1 cellular context compared by ENCODE assay signal in the genomic region with DNA sequence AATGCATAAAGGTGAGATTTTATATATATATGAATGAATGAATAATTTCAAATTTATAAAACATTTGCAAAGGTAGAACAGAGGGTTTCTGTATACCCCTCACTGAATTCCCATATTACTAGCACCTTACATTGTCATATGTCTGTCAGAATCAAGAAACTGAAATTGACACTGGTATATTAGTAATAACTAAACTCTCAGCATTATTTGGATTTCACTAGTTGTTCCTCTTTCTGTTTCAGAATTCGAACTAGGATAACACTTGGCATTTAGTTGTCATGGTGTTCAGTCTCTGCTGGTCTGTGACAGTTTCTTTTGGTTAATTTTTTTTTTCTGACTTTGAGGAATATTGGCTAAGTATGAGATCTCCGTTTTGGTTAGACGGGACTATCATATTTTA.
TF ChIP-seq lines count a peak whose summit lies in the region.

No MANE protein-coding gene starts in this region.

TF ChIP-seq in GM23338, 12 proteins besides CTCF, POLR2A, EP300 and RAD21 (continued from another document):
- TF ChIP-seq, protein P1, sequence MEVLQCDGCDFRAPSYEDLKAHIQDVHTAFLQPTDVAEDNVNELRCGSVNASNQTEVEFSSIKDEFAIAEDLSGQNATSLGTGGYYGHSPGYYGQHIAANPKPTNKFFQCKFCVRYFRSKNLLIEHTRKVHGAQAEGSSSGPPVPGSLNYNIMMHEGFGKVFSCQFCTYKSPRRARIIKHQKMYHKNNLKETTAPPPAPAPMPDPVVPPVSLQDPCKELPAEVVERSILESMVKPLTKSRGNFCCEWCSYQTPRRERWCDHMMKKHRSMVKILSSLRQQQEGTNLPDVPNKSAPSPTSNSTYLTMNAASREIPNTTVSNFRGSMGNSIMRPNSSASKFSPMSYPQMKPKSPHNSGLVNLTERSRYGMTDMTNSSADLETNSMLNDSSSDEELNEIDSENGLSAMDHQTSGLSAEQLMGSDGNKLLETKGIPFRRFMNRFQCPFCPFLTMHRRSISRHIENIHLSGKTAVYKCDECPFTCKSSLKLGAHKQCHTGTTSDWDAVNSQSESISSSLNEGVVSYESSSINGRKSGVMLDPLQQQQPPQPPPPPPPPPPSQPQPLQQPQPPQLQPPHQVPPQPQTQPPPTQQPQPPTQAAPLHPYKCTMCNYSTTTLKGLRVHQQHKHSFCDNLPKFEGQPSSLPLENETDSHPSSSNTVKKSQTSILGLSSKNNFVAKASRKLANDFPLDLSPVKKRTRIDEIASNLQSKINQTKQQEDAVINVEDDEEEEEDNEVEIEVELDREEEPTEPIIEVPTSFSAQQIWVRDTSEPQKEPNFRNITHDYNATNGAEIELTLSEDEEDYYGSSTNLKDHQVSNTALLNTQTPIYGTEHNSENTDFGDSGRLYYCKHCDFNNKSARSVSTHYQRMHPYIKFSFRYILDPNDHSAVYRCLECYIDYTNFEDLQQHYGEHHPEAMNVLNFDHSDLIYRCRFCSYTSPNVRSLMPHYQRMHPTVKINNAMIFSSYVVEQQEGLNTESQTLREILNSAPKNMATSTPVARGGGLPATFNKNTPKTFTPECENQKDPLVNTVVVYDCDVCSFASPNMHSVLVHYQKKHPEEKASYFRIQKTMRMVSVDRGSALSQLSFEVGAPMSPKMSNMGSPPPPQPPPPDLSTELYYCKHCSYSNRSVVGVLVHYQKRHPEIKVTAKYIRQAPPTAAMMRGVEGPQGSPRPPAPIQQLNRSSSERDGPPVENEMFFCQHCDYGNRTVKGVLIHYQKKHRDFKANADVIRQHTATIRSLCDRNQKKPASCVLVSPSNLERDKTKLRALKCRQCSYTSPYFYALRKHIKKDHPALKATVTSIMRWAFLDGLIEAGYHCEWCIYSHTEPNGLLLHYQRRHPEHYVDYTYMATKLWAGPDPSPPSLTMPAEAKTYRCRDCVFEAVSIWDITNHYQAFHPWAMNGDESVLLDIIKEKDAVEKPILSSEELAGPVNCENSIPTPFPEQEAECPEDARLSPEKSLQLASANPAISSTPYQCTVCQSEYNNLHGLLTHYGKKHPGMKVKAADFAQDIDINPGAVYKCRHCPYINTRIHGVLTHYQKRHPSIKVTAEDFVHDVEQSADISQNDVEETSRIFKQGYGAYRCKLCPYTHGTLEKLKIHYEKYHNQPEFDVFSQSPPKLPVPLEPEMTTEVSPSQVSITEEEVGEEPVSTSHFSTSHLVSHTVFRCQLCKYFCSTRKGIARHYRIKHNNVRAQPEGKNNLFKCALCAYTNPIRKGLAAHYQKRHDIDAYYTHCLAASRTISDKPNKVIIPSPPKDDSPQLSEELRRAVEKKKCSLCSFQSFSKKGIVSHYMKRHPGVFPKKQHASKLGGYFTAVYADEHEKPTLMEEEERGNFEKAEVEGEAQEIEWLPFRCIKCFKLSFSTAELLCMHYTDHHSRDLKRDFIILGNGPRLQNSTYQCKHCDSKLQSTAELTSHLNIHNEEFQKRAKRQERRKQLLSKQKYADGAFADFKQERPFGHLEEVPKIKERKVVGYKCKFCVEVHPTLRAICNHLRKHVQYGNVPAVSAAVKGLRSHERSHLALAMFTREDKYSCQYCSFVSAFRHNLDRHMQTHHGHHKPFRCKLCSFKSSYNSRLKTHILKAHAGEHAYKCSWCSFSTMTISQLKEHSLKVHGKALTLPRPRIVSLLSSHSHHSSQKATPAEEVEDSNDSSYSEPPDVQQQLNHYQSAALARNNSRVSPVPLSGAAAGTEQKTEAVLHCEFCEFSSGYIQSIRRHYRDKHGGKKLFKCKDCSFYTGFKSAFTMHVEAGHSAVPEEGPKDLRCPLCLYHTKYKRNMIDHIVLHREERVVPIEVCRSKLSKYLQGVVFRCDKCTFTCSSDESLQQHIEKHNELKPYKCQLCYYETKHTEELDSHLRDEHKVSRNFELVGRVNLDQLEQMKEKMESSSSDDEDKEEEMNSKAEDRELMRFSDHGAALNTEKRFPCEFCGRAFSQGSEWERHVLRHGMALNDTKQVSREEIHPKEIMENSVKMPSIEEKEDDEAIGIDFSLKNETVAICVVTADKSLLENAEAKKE (CRISPR knock-in tag; IDR thresholded peaks at IDR 0.05), result no peak
- TF ChIP-seq ZNF331 (CRISPR knock-in tag; IDR thresholded peaks at IDR 0.05; ENCODE audit: low read depth), result no peak
- no peak for TF ChIP-seq EZH2phosphoT487 (IDR thresholded peaks at IDR 0.05; ENCODE audit: unreplicated experiment)
- TF ChIP-seq, protein P2, sequence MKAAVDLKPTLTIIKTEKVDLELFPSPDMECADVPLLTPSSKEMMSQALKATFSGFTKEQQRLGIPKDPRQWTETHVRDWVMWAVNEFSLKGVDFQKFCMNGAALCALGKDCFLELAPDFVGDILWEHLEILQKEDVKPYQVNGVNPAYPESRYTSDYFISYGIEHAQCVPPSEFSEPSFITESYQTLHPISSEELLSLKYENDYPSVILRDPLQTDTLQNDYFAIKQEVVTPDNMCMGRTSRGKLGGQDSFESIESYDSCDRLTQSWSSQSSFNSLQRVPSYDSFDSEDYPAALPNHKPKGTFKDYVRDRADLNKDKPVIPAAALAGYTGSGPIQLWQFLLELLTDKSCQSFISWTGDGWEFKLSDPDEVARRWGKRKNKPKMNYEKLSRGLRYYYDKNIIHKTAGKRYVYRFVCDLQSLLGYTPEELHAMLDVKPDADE (IDR thresholded peaks at IDR 0.05), result no peak
